ENCODE assay signal across 16 cellular contexts in genomic region chr14:104396682-104397470, GRCh38.
DNase-seq lines count a peak whose midpoint lies in the region; ATAC-seq, FAIRE-seq and TF ChIP-seq lines count a peak whose summit lies in the region.
"Had no signal": no experiment of that assay in that cellular context is flagged by ENCODE, and none has a peak within 500 bp of the region (broad histone marks: within the 10 kb centered on the region; RNA-seq: fewer than 3 reads in every experiment).

No MANE protein-coding gene starts in this region.

- no peak for TF ChIP-seq CTCF in vagina (IDR thresholded peaks at IDR 0.05)
- TF ChIP-seq CTCF in pancreas (IDR thresholded peaks at IDR 0.05) = no peak

- 79 to 90% methylated on average over 17 of the region's 17 CpGs for whole genome bisulfite sequencing in pancreas, 2 donors

- no peak overlapping the region for H3K27ac Mint-ChIP-seq in activated CD4-positive, alpha-beta memory T cell treated with anti-CD3 and anti-CD28 coated beads, Interleukin-2, amount 10 ng/mL, durations not matched to agents 7 days and 5 days
- H3K27ac Mint-ChIP-seq in activated CD4-positive, alpha-beta memory T cell treated with anti-CD3 and anti-CD28 coated beads for 36 hours = no peak overlapping the region

- peak overlapping the region; percentile 84 for H3K9ac ChIP-seq in Karpas-422 (ENCODE audit: low read length)

- intact Hi-C loops in activated CD4-positive, alpha-beta memory T cell treated with anti-CD3 and anti-CD28 coated beads for 36 hours (cut with micrococcal nuclease) = no loop called here
- intact Hi-C loops in vagina (cut with DNase I) (no loop called here), pancreas (cut with DNase I) (no loop called here)

- peaks cover 13% of the 10 kb centered on the region for H3K9me3 Mint-ChIP-seq in activated CD4-positive, alpha-beta memory T cell treated with anti-CD3 and anti-CD28 coated beads, Interleukin-2, amount 10 ng/mL, durations not matched to agents 7 days and 5 days
- peaks cover 15% of the 10 kb centered on the region for H3K9me3 Mint-ChIP-seq in activated CD4-positive, alpha-beta memory T cell treated with anti-CD3 and anti-CD28 coated beads for 36 hours

- ATAC-seq in pancreas = no peak
- ATAC-seq: PC-3 had no signal

- CTCF ChIA-PET in activated CD4-positive, alpha-beta memory T cell treated with anti-CD3 and anti-CD28 coated beads, Interleukin-2, amount 10 ng/mL, durations not matched to agents 7 days and 5 days (lab: Charles Lee) = no interaction called here
- CTCF ChIA-PET in activated CD4-positive, alpha-beta memory T cell treated with anti-CD3 and anti-CD28 coated beads for 36 hours (lab: Charles Lee) = no interaction called here

- peak overlapping the region; percentile 66 for H3K4me3 ChIP-seq in Karpas-422 (ENCODE audit: low read length)
- no peak overlapping the region for H3K4me3 ChIP-seq in vagina
- H3K4me3 ChIP-seq in pancreas = no peak overlapping the region

- no peaks in the 10 kb centered on the region for H3K36me3 ChIP-seq in Karpas-422 (ENCODE audit: insufficient read depth, low read length)
- H3K36me3 ChIP-seq in vagina = no peaks in the 10 kb centered on the region
- H3K36me3 ChIP-seq in pancreas = no peaks in the 10 kb centered on the region

- no peak overlapping the region for H3K4me3 Mint-ChIP-seq in activated CD4-positive, alpha-beta memory T cell treated with anti-CD3 and anti-CD28 coated beads, Interleukin-2, amount 10 ng/mL, durations not matched to agents 7 days and 5 days
- H3K4me3 Mint-ChIP-seq in activated CD4-positive, alpha-beta memory T cell treated with anti-CD3 and anti-CD28 coated beads for 36 hours = no peak overlapping the region

- H3K27me3 Mint-ChIP-seq in activated CD4-positive, alpha-beta memory T cell treated with anti-CD3 and anti-CD28 coated beads, Interleukin-2, amount 10 ng/mL, durations not matched to agents 7 days and 5 days = peaks cover 2% of the 10 kb centered on the region
- H3K27me3 Mint-ChIP-seq in activated CD4-positive, alpha-beta memory T cell treated with anti-CD3 and anti-CD28 coated beads for 36 hours = no peaks in the 10 kb centered on the region

- no peak for TF ChIP-seq POLR2A in vagina (IDR thresholded peaks at IDR 0.05)

- peak; percentile 5 for DNase-seq in activated CD4-positive, alpha-beta memory T cell treated with anti-CD3 and anti-CD28 coated beads, Interleukin-2, amount 10 ng/mL, durations not matched to agents 7 days and 5 days
- DNase-seq in activated CD4-positive, alpha-beta memory T cell treated with anti-CD3 and anti-CD28 coated beads for 36 hours = no peak
- DNase-seq in Karpas-422 = peak; percentile 94
- DNase-seq in mucosa of gallbladder (ENCODE audit: low spot score) = peak; percentile 4
- DNase-seq in vagina (ENCODE audit: extremely low spot score in 2 of 2) = peak; percentile 47 to 61
- no peak for DNase-seq in pancreas
- DNase-seq in activated naive CD4-positive, alpha-beta T cell treated with Interleukin-2 at 50 U/mL for 16 hours = no peak
- DNase-seq in NCI-H1092 treated with DMSO at 0.1 percent for 48 hours (lab: John Stamatoyannopoulos, UW) = no peak
- DNase-seq: 8988T, HCEC 1CT, NCI-H1436 treated with DMSO at 0.1 percent for 48 hours, NCI-H69, PC-3 had no signal

- H3K4me1 Mint-ChIP-seq in activated CD4-positive, alpha-beta memory T cell treated with anti-CD3 and anti-CD28 coated beads, Interleukin-2, amount 10 ng/mL, durations not matched to agents 7 days and 5 days = peaks cover 47% of the 10 kb centered on the region
- peaks cover 53% of the 10 kb centered on the region for H3K4me1 Mint-ChIP-seq in activated CD4-positive, alpha-beta memory T cell treated with anti-CD3 and anti-CD28 coated beads for 36 hours (ENCODE audit: low read depth)

- H3K36me3 Mint-ChIP-seq in activated CD4-positive, alpha-beta memory T cell treated with anti-CD3 and anti-CD28 coated beads, Interleukin-2, amount 10 ng/mL, durations not matched to agents 7 days and 5 days (ENCODE audit: low read depth) = peaks cover 12% of the 10 kb centered on the region
- peaks cover 6% of the 10 kb centered on the region for H3K36me3 Mint-ChIP-seq in activated CD4-positive, alpha-beta memory T cell treated with anti-CD3 and anti-CD28 coated beads for 36 hours

- peak overlapping the region; percentile 83 for H3K4me2 ChIP-seq in Karpas-422 (ENCODE audit: low read depth, low read length, poor library complexity, severe bottlenecking)

- H2AFZ ChIP-seq in Karpas-422 (ENCODE audit: low read length) = no peak overlapping the region

- no peaks in the 10 kb centered on the region for H4K20me1 ChIP-seq in Karpas-422 (ENCODE audit: insufficient read depth, low read depth, low read length)

- no peaks in the 10 kb centered on the region for H3K9me2 ChIP-seq in Karpas-422 (replicated peaks; ENCODE audit: insufficient read depth, low read length)

- no peak for FAIRE-seq in pancreas (lab: Jason Lieb, UNC)
- FAIRE-seq: G401.6, GM12891 had no signal

- H3K9me3 ChIP-seq in Karpas-422 (ENCODE audit: low read length) (no peaks in the 10 kb centered on the region), vagina (peaks cover 3% of the 10 kb centered on the region), pancreas (no peaks in the 10 kb centered on the region)

- peak overlapping the region; percentile 93 for H3K27ac ChIP-seq in Karpas-422 (ENCODE audit: low read length)
- no peak overlapping the region for H3K27ac ChIP-seq in vagina
- no peak overlapping the region for H3K27ac ChIP-seq in pancreas
- H3K27ac ChIP-seq: C4-2B had no signal

- POLR2A ChIA-PET in activated CD4-positive, alpha-beta memory T cell treated with anti-CD3 and anti-CD28 coated beads, Interleukin-2, amount 10 ng/mL, durations not matched to agents 7 days and 5 days (lab: Charles Lee) = no interaction called here
- POLR2A ChIA-PET in activated CD4-positive, alpha-beta memory T cell treated with anti-CD3 and anti-CD28 coated beads for 36 hours (lab: Charles Lee) = no interaction called here

- H3K4me1 ChIP-seq in Karpas-422 (ENCODE audit: low read length) (peaks cover 100% of the 10 kb centered on the region), vagina (no peaks in the 10 kb centered on the region), pancreas (no peaks in the 10 kb centered on the region)

- no peaks in the 10 kb centered on the region for H3K79me2 ChIP-seq in Karpas-422 (ENCODE audit: low read length)

- H3K27me3 ChIP-seq in Karpas-422 (ENCODE audit: low read length) (no peaks in the 10 kb centered on the region), vagina (no peaks in the 10 kb centered on the region), pancreas (no peaks in the 10 kb centered on the region)

Comparison
In these comparisons a context has a peak if more than half of its experiments do, and no peak if none do; other contexts are left out.
1. DNase-seq: peak in activated CD4-positive, alpha-beta memory T cell treated with anti-CD3 and anti-CD28 coated beads, Interleukin-2, amount 10 ng/mL, durations not matched to agents 7 days and 5 days (single experiment), Karpas-422 (single experiment), mucosa of gallbladder (single experiment) and vagina (2 of 2); none in activated CD4-positive, alpha-beta memory T cell treated with anti-CD3 and anti-CD28 coated beads for 36 hours (single experiment), pancreas (0 of 6), activated naive CD4-positive, alpha-beta T cell treated with Interleukin-2 at 50 U/mL for 16 hours (single experiment) and NCI-H1092 treated with DMSO at 0.1 percent for 48 hours (single experiment).